In genomic region chr4:159206427-159206871, GRCh38 we compare ENCODE assay signal across 9 cellular contexts.
DNase-seq lines count a peak whose midpoint lies in the region; ATAC-seq and TF ChIP-seq lines count a peak whose summit lies in the region.
"Had no signal": no experiment of that assay in that cellular context is flagged by ENCODE, and none has a peak within 500 bp of the region (broad histone marks: within the 10 kb centered on the region; RNA-seq: fewer than 3 reads in every experiment).

No MANE protein-coding gene starts in this region.

- H3K4me3 ChIP-seq in GM12865 (ENCODE audit: low read depth, low read length) (no peak overlapping the region), MM.1S (ENCODE audit: low read length) (peak overlapping the region; percentile 7; the same call in 1 of the 2 replicates), OCI-LY7 (ENCODE audit: low read depth, low read length, poor library complexity, severe bottlenecking) (no peak overlapping the region)

- H3K27me3 Mint-ChIP-seq in immature natural killer cell (ENCODE audit: low read depth in 3 of 3), result peaks cover 0 to 1% (median 0%) of the 10 kb centered on the region in 3 donors

- H3F3A ChIP-seq in MM.1S (ENCODE audit: insufficient read depth, low read length), result peaks cover 10% of the 10 kb centered on the region; the same call in 1 of the 2 replicates

- no TSS peak for BruUV-seq in OCI-LY7 (replicated peaks; lab: Mats Ljungman, UMichigan)

- intact Hi-C loops in OCI-LY7 (cut with micrococcal nuclease; ENCODE audit: unreplicated experiment), result loop anchor here (10.0 kb wide), 1 partner anchor 942 kb away; no protein-coding TSS in a partner anchor

- H3K4me1 Mint-ChIP-seq in immature natural killer cell, result peaks cover 18 to 34% of the 10 kb centered on the region in 2 donors

- H2AFZ ChIP-seq in MM.1S (ENCODE audit: low read length) (no peak overlapping the region), OCI-LY7 (ENCODE audit: low read length) (no peak overlapping the region)

- CTCF ChIA-PET in OCI-LY7 (lab: Charles Lee; ENCODE audit: unreplicated experiment), result no interaction called here

- no peaks in the 10 kb centered on the region for H3K9me3 Mint-ChIP-seq in immature natural killer cell

- H3K36me3 ChIP-seq in MM.1S (replicated peaks; ENCODE audit: insufficient read depth, low read length) (no peaks in the 10 kb centered on the region), OCI-LY7 (ENCODE audit: insufficient read depth, low read length) (no peaks in the 10 kb centered on the region)

- H4K20me1 ChIP-seq in MM.1S (ENCODE audit: insufficient read depth, low read length) (0 out of 2 replicates have a peak, but pooled peaks cover 5% of the 10 kb centered on the region), OCI-LY7 (ENCODE audit: insufficient read depth, low read length) (no peaks in the 10 kb centered on the region)

- peak overlapping the region; percentile 44 for H3K4me2 ChIP-seq in MM.1S (ENCODE audit: low read depth, low read length)
- H3K4me2 ChIP-seq in OCI-LY7 (ENCODE audit: low read length), result no peak overlapping the region

- ATAC-seq in GM21529 (IDR thresholded peaks at IDR 0.05; ENCODE audit: unreplicated experiment), result peak; percentile 90

- H3K9me2 ChIP-seq in MM.1S (replicated peaks; ENCODE audit: insufficient read depth, low read length) (no peaks in the 10 kb centered on the region), OCI-LY7 (ENCODE audit: insufficient read depth, low read length) (no peaks in the 10 kb centered on the region)

- no peaks in the 10 kb centered on the region for H3K79me2 ChIP-seq in MM.1S (ENCODE audit: low read length)
- H3K79me2 ChIP-seq in OCI-LY7 (ENCODE audit: insufficient read depth, low read depth, low read length), result no peaks in the 10 kb centered on the region

- peak overlapping the region in 5 of 6 donors; percentile 2 to 71 (median 18) for H3K27ac Mint-ChIP-seq in immature natural killer cell

- H3K9ac ChIP-seq in MM.1S (ENCODE audit: low read length), result no peak overlapping the region

- no peak for TF ChIP-seq CTCF in GM12865 (IDR thresholded peaks at IDR 0.05; ENCODE audit: insufficient read depth, low read depth, low read length, missing control alignments)
- no peak for TF ChIP-seq CTCF in MM.1S (IDR thresholded peaks at IDR 0.05; ENCODE audit: low read length)
- no peak for TF ChIP-seq CTCF in OCI-LY7 (conservative IDR thresholded peaks at IDR 0.05; ENCODE audit: low read length)

- peak; percentile 88 for DNase-seq in GM12865 (ENCODE audit: low read depth)
- DNase-seq in MM.1S, result peak; percentile 81
- peak in 1 of 3 donors; percentile 2 for DNase-seq in immature natural killer cell
- DNase-seq in NOMO-1 treated with DMSO at 0.1 percent for 48 hours (lab: John Stamatoyannopoulos, UW; ENCODE audit: unreplicated experiment), result no peak
- DNase-seq in NCI-H2227 (lab: John Stamatoyannopoulos, UW; ENCODE audit: unreplicated experiment), result no peak
- DNase-seq in OCI-LY7 (ENCODE audit: low spot score), result no peak
- no peak for DNase-seq in NCI-H1930 (lab: John Stamatoyannopoulos, UW)

- peaks cover 7% of the 10 kb centered on the region; the same call in 1 of the 2 replicates for H3K27me3 ChIP-seq in MM.1S (replicated peaks; ENCODE audit: insufficient read depth, low read length)

- POLR2A ChIA-PET in OCI-LY7 (lab: Charles Lee), result interaction anchor here (0.6 to 0.7 kb wide), 2 partner anchors 450 to 494 kb away, joined by 3 read pairs; no protein-coding TSS in a partner anchor

- H3K4me1 ChIP-seq in MM.1S (ENCODE audit: low read length) (peaks cover 13% of the 10 kb centered on the region), OCI-LY7 (ENCODE audit: insufficient read depth, low read length, poor library complexity, severe bottlenecking) (peaks cover 6% of the 10 kb centered on the region)

- H3K27ac ChIP-seq in MM.1S (ENCODE audit: low read length), result peak overlapping the region; percentile 8; the same call in 1 of the 2 replicates
- no peak overlapping the region for H3K27ac ChIP-seq in OCI-LY7 (ENCODE audit: low read depth, low read length, poor library complexity, severe bottlenecking)
- H3K27ac ChIP-seq: epithelial cell of prostate had no signal

- H3K4me3 Mint-ChIP-seq in immature natural killer cell, result peak overlapping the region in 3 of 5 donors; percentile 15 to 75 (median 34)

- H3K9me3 ChIP-seq in MM.1S (replicated peaks; ENCODE audit: insufficient read depth, low read length) (no peaks in the 10 kb centered on the region), OCI-LY7 (ENCODE audit: low read length) (no peaks in the 10 kb centered on the region)

- no peaks in the 10 kb centered on the region for H3K36me3 Mint-ChIP-seq in immature natural killer cell

Comparison
In these comparisons a context has a peak if more than half of its experiments do, and no peak if none do; other contexts are left out.
1. DNase-seq: peak in GM12865 (single experiment) and MM.1S (single experiment); none in NOMO-1 treated with DMSO at 0.1 percent for 48 hours (single experiment), NCI-H2227 (single experiment), OCI-LY7 (single experiment) and NCI-H1930 (0 of 2).